In genomic region chr6:26197736-26198625, GRCh38 we compare ENCODE assay signal across 8 cellular contexts.
DNase-seq lines count a peak whose midpoint lies in the region; ATAC-seq and TF ChIP-seq lines count a peak whose summit lies in the region.

No MANE protein-coding gene starts in this region.

- no peaks in the 10 kb centered on the region for H3K9me3 ChIP-seq in CD8-positive, alpha-beta T cell (ENCODE audit: low read length)
- H3K9me3 ChIP-seq in mucosa of descending colon (no peaks in the 10 kb centered on the region), uterus (no peaks in the 10 kb centered on the region)

- in situ Hi-C loops in SK-MEL-5 (cut with HindIII; ENCODE audit: low pct_unique_long_range_greater_than_20kb, low sequenced_read_pairs), result no loop called here

- H3K4me3 Mint-ChIP-seq in CD8-positive, alpha-beta T cell, result peak overlapping the region; percentile 96
- H3K4me3 Mint-ChIP-seq in HFFc6, result peak overlapping the region; percentile 97

- H3K36me3 ChIP-seq in CD8-positive, alpha-beta T cell (ENCODE audit: insufficient read depth, low read length), result no peaks in the 10 kb centered on the region
- H3K36me3 ChIP-seq in mucosa of descending colon (ENCODE audit: low read depth) (no peaks in the 10 kb centered on the region), uterus (no peaks in the 10 kb centered on the region)

- peaks cover 27% of the 10 kb centered on the region for H3K36me3 Mint-ChIP-seq in CD8-positive, alpha-beta T cell
- peaks cover 13% of the 10 kb centered on the region for H3K36me3 Mint-ChIP-seq in HFFc6 (ENCODE audit: low read depth)

- POLR2A ChIA-PET in CD8-positive, alpha-beta T cell (lab: Charles Lee), result interaction anchor here (0.6 to 15.5 kb wide), 57 partner anchors 7 to 1696 kb away, joined by 3 to 1041 read pairs (median 9); partner anchors contain the start of genes HFE and HMGN4

- peak overlapping the region; percentile 82 for H3K4me3 ChIP-seq in CD8-positive, alpha-beta T cell (ENCODE audit: low read depth, low read length)
- H3K4me3 ChIP-seq in choroid plexus epithelial cell (ENCODE audit: low read depth, low read length) (peak overlapping the region; percentile 80), mucosa of descending colon (peak overlapping the region; percentile 66), uterus (peak overlapping the region; percentile 54 to 61)

- TF ChIP-seq POLR2A in uterus (IDR thresholded peaks at IDR 0.05), result no peak

- TF ChIP-seq CTCF in CD8-positive, alpha-beta T cell (IDR thresholded peaks at IDR 0.05), result no peak
- TF ChIP-seq CTCF in HFFc6 (IDR thresholded peaks at IDR 0.05) (no peak), choroid plexus epithelial cell (conservative IDR thresholded peaks at IDR 0.05; ENCODE audit: low read depth, low read length) (peak; percentile 25), mucosa of descending colon (IDR thresholded peaks at IDR 0.05) (no peak), uterus (IDR thresholded peaks at IDR 0.05) (no peak)

- peak; percentile 0 for ATAC-seq in CD8-positive, alpha-beta T cell
- ATAC-seq in mucosa of descending colon (peak; percentile 24), HG03175 (IDR thresholded peaks at IDR 0.05; ENCODE audit: unreplicated experiment) (no peak), GM21381 (IDR thresholded peaks at IDR 0.05; ENCODE audit: unreplicated experiment) (no peak)

- peak overlapping the region; percentile 89 for H3K27ac ChIP-seq in CD8-positive, alpha-beta T cell (ENCODE audit: low read depth, low read length)
- H3K27ac ChIP-seq in uterus, result peak overlapping the region; percentile 91 to 99

- H3K27ac Mint-ChIP-seq in CD8-positive, alpha-beta T cell, result peak overlapping the region; percentile 99
- H3K27ac Mint-ChIP-seq in HFFc6, result peak overlapping the region; percentile 98

- CTCF ChIA-PET in CD8-positive, alpha-beta T cell (lab: Charles Lee), result interaction anchor here (1.1 to 7.9 kb wide), 15 partner anchors 10 to 172 kb away, joined by 3 to 45 read pairs (median 13); a partner anchor contains a TSS

- H3K27me3 ChIP-seq in CD8-positive, alpha-beta T cell (ENCODE audit: insufficient read depth, low read length), result no peaks in the 10 kb centered on the region
- peaks cover 0 to 3% of the 10 kb centered on the region in 2 donors for H3K27me3 ChIP-seq in uterus

- peak in 3 of 7 experiments; percentile 34 to 60 (median 38) for DNase-seq in CD8-positive, alpha-beta T cell
- peak; percentile 18 for DNase-seq in HFFc6
- peak; percentile 76 for DNase-seq in SK-MEL-5 (ENCODE audit: low read depth, low spot score)
- DNase-seq in choroid plexus epithelial cell (ENCODE audit: low read depth), result peak; percentile 30
- peak; percentile 82 to 89 (median 83) for DNase-seq in mucosa of descending colon
- DNase-seq in uterus, result peak in 1 of 2 donors; percentile 53

- no peaks in the 10 kb centered on the region for H3K9me3 Mint-ChIP-seq in CD8-positive, alpha-beta T cell
- H3K9me3 Mint-ChIP-seq in HFFc6, result 0 out of 2 replicates have a peak, but pooled peaks cover 4% of the 10 kb centered on the region

- peaks cover 20% of the 10 kb centered on the region for H3K4me1 ChIP-seq in CD8-positive, alpha-beta T cell (ENCODE audit: insufficient read depth, low read length)
- H3K4me1 ChIP-seq in mucosa of descending colon (ENCODE audit: low read depth) (peaks cover 5% of the 10 kb centered on the region), uterus (peaks cover 0 to 6% of the 10 kb centered on the region in 2 donors)

- intact Hi-C loops in CD8-positive, alpha-beta T cell (cut with DNase I, micrococcal nuclease), result loop anchor here (1.0 to 5.0 kb wide), 8 partner anchors 23 to 935 kb away; a partner anchor contains a TSS
- intact Hi-C loops in mucosa of descending colon (cut with DNase I, micrococcal nuclease) (loop anchor here in 1 of 2 donors (5.0 kb wide), 1 partner anchor 41 kb away; a partner anchor contains a TSS), uterus (cut with DNase I; ENCODE audit: low total_unique reads) (loop anchor here (10.0 kb wide), 1 partner anchor 73 kb away; a partner anchor contains a TSS)

- H3K27me3 Mint-ChIP-seq in CD8-positive, alpha-beta T cell (ENCODE audit: low read depth), result no peaks in the 10 kb centered on the region
- peaks cover 35% of the 10 kb centered on the region for H3K27me3 Mint-ChIP-seq in HFFc6 (ENCODE audit: insufficient read depth)

- H3K4me1 Mint-ChIP-seq in CD8-positive, alpha-beta T cell (ENCODE audit: low read depth), result peaks cover 44% of the 10 kb centered on the region
- peaks cover 48% of the 10 kb centered on the region for H3K4me1 Mint-ChIP-seq in HFFc6 (ENCODE audit: low read depth)

Comparison
In these comparisons a context has a peak if more than half of its experiments do, and no peak if none do; other contexts are left out.
1. ATAC-seq: peak in CD8-positive, alpha-beta T cell (single experiment) and mucosa of descending colon (single experiment); none in HG03175 (single experiment) and GM21381 (single experiment).
2. Peak in every context shown above with its lines, with median percentiles within 50 percentile points of each other: H3K4me3 ChIP-seq.